In the genomic region with DNA sequence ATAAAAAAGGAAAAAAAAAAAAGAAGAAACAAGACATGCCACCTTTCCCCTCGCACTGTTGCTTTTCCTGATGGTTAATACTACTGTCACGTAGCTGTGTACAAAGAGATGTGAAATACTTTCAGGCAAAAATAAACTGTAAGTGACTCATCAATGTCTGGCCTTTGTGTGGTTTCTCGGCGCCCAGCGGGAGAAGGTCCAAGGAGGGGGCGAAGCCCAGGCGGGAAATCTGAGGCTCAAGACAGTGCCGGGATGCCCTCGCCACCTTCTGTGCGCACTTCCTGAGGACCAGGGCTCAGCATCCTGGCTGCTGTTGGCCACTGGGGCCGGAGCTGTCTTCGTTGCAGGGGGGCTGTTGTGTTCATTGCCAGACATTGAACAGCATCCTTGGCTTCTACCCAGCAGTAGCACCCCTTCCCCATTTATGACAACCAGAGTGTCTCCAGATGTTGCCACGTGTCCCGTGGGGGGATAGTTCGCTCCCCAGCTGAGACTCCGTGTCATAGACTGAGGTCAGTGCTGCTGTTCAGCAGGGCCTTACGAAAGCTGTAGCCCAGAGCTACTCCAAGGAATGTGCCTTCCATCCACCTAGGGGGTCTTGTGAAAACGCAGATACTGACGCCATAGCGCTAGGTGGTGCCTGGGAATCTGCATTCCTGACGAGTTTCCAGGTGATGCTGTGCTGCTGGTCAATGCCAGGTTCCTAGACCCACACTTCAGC, we compare ENCODE assay signal across 8 cellular contexts.
DNase-seq lines count a peak whose midpoint lies in the region; ATAC-seq and TF ChIP-seq lines count a peak whose summit lies in the region.

No MANE protein-coding gene starts in this region.

- H3K36me3 ChIP-seq in RWPE2 (ENCODE audit: low read depth) = peaks cover 25% of the 10 kb centered on the region
- H3K36me3 ChIP-seq in spleen = peaks cover 0 to 51% (median 34%) of the 10 kb centered on the region in 6 donors
- no peaks in the 10 kb centered on the region for H3K36me3 ChIP-seq in gastrocnemius medialis

- in situ Hi-C loops in gastrocnemius medialis (cut with MboI; ENCODE audit: low sequenced_read_pairs in 4 of 4) = loop anchor here in 1 of 4 donors (10.0 kb wide), 1 partner anchor 307 kb away; no protein-coding TSS in a partner anchor

- no peak overlapping the region for H3K4me3 ChIP-seq in HFF-Myc (replicated peaks; ENCODE audit: low read depth, low read length)
- no peak overlapping the region for H3K4me3 ChIP-seq in RWPE2 (ENCODE audit: severe bottlenecking)
- no peak overlapping the region for H3K4me3 ChIP-seq in fibroblast of pulmonary artery (replicated peaks; ENCODE audit: low read depth, low read length)
- H3K4me3 ChIP-seq in spleen = no peak overlapping the region
- H3K4me3 ChIP-seq in gastrocnemius medialis = no peak overlapping the region

- TF ChIP-seq POLR2A in spleen (IDR thresholded peaks at IDR 0.05) = no peak
- TF ChIP-seq POLR2A in gastrocnemius medialis (IDR thresholded peaks at IDR 0.05) = no peak

- peak; percentile 88 for ATAC-seq in RWPE2 (ENCODE audit: low read depth)
- ATAC-seq in gastrocnemius medialis = no peak
- ATAC-seq in GM21390 (IDR thresholded peaks at IDR 0.05; ENCODE audit: unreplicated experiment) = no peak
- no peak for ATAC-seq in GM19324 (IDR thresholded peaks at IDR 0.05; ENCODE audit: low FRiP score, unreplicated experiment)

- H3K4me1 ChIP-seq in RWPE2 (ENCODE audit: insufficient read depth, poor library complexity, severe bottlenecking) = peaks cover 12% of the 10 kb centered on the region
- H3K4me1 ChIP-seq in spleen = peaks cover 3 to 34% (median 17%) of the 10 kb centered on the region in 6 donors
- no peaks in the 10 kb centered on the region for H3K4me1 ChIP-seq in gastrocnemius medialis

- H3K9me3 ChIP-seq in RWPE2 (ENCODE audit: severe bottlenecking) = no peaks in the 10 kb centered on the region
- H3K9me3 ChIP-seq in spleen = no peaks in the 10 kb centered on the region
- no peaks in the 10 kb centered on the region for H3K9me3 ChIP-seq in gastrocnemius medialis

- WGBS in spleen, 5 donors = 65 to 78% (median 67%) methylated on average over 19 to 21 of the region's 21 CpGs

- intact Hi-C loops in spleen (cut with DNase I; ENCODE audit: low total_unique reads) = no loop called here
- intact Hi-C loops in gastrocnemius medialis (cut with DNase I; ENCODE audit: low total_unique reads) = no loop called here

- DNase-seq in HFF-Myc (ENCODE audit: extremely low read depth, low read depth) (peak; percentile 70), RWPE2 (ENCODE audit: low spot score) (no peak), fibroblast of pulmonary artery (ENCODE audit: low read depth) (peak; percentile 94), spleen (peak; percentile 67), gastrocnemius medialis (no peak), NCI-H82 treated with DMSO at 0.1 percent for 48 hours (lab: John Stamatoyannopoulos, UW; ENCODE audit: unreplicated experiment) (no peak)

- H3K27ac ChIP-seq in RWPE2 (ENCODE audit: poor library complexity, severe bottlenecking) = peak overlapping the region; percentile 49
- no peak overlapping the region for H3K27ac ChIP-seq in spleen
- H3K27ac ChIP-seq in gastrocnemius medialis = no peak overlapping the region

- TF ChIP-seq CTCF in HFF-Myc (IDR thresholded peaks at IDR 0.05; ENCODE audit: low read depth, low read length, missing control alignments) (no peak), RWPE2 (IDR thresholded peaks at IDR 0.05; ENCODE audit: poor library complexity, severe bottlenecking) (no peak), fibroblast of pulmonary artery (IDR thresholded peaks at IDR 0.05; ENCODE audit: low read length, missing control alignments) (no peak), spleen (IDR thresholded peaks at IDR 0.05 in 8 of 11, conservative IDR thresholded peaks at IDR 0.05 in 3 of 11) (no peak), gastrocnemius medialis (IDR thresholded peaks at IDR 0.05 in 4 of 5, conservative IDR thresholded peaks at IDR 0.05 in 1 of 5) (no peak)

- H3K27me3 ChIP-seq in RWPE2 (ENCODE audit: insufficient read depth, poor library complexity, severe bottlenecking) (no peaks in the 10 kb centered on the region), spleen (replicated peaks in 1 of 7) (no peaks in the 10 kb centered on the region), gastrocnemius medialis (no peaks in the 10 kb centered on the region)

Comparison
In these comparisons a context has a peak if more than half of its experiments do, and no peak if none do; other contexts are left out.
1. DNase-seq: peak in HFF-Myc (single experiment), fibroblast of pulmonary artery (single experiment) and spleen (single experiment); none in RWPE2 (single experiment), gastrocnemius medialis (0 of 2) and NCI-H82 treated with DMSO at 0.1 percent for 48 hours (single experiment).